Comparison of ENCODE assay signal across 13 cellular contexts in genomic region chr12:19894803-19895202, GRCh38.
DNase-seq lines count a peak whose midpoint lies in the region; ATAC-seq and TF ChIP-seq lines count a peak whose summit lies in the region.
"Had no signal": no experiment of that assay in that cellular context is flagged by ENCODE, and none has a peak within 500 bp of the region (broad histone marks: within the 10 kb centered on the region; RNA-seq: fewer than 3 reads in every experiment).

No MANE protein-coding gene starts in this region.

- H3K36me3 ChIP-seq in KMS-11 (ENCODE audit: insufficient read depth) (no peaks in the 10 kb centered on the region), upper lobe of right lung (no peaks in the 10 kb centered on the region), osteoblast (ENCODE audit: insufficient read depth, low read length) (no peaks in the 10 kb centered on the region)
- H3K36me3 ChIP-seq: cardiac muscle cell, WERI-Rb-1 had no signal

- peak overlapping the region; percentile 87 for H3K27ac Mint-ChIP-seq in activated CD4-positive, alpha-beta T cell treated with anti-CD3 and anti-CD28 coated beads, Interleukin-2, amount 10 ng/mL, durations not matched to agents 24 days and 14 days
- H3K27ac Mint-ChIP-seq: naive thymus-derived CD4-positive, alpha-beta T cell had no signal

- no peak overlapping the region for H3K4me3 Mint-ChIP-seq in activated CD4-positive, alpha-beta T cell treated with anti-CD3 and anti-CD28 coated beads, Interleukin-2, amount 10 ng/mL, durations not matched to agents 24 days and 14 days
- H3K4me3 Mint-ChIP-seq: naive thymus-derived CD4-positive, alpha-beta T cell had no signal

- H3K4me1 Mint-ChIP-seq in activated CD4-positive, alpha-beta T cell treated with anti-CD3 and anti-CD28 coated beads, Interleukin-2, amount 10 ng/mL, durations not matched to agents 24 days and 14 days, result peaks cover 7% of the 10 kb centered on the region
- H3K4me1 Mint-ChIP-seq: naive thymus-derived CD4-positive, alpha-beta T cell had no signal

- ATAC-seq in GM21786 (IDR thresholded peaks at IDR 0.05; ENCODE audit: unreplicated experiment), result peak; percentile 94
- no peak for ATAC-seq in upper lobe of right lung

- TF ChIP-seq CTCF in KMS-11 (conservative IDR thresholded peaks at IDR 0.05; ENCODE audit: low read depth, low read length) (no peak), fibroblast of villous mesenchyme (IDR thresholded peaks at IDR 0.05; ENCODE audit: insufficient read depth, low read depth, low read length) (no peak), upper lobe of right lung (IDR thresholded peaks at IDR 0.05) (no peak), osteoblast (IDR thresholded peaks at IDR 0.05; ENCODE audit: extremely low read depth, low read depth, low read length) (no peak)

- no peaks in the 10 kb centered on the region for H3K27me3 Mint-ChIP-seq in activated CD4-positive, alpha-beta T cell treated with anti-CD3 and anti-CD28 coated beads, Interleukin-2, amount 10 ng/mL, durations not matched to agents 24 days and 14 days
- H3K27me3 Mint-ChIP-seq: naive thymus-derived CD4-positive, alpha-beta T cell had no signal

- no peaks in the 10 kb centered on the region for H3K27me3 ChIP-seq in KMS-11 (ENCODE audit: insufficient read depth, low read depth)
- no peaks in the 10 kb centered on the region for H3K27me3 ChIP-seq in upper lobe of right lung
- H3K27me3 ChIP-seq in osteoblast (ENCODE audit: insufficient read depth, low read length), result no peaks in the 10 kb centered on the region
- H3K27me3 ChIP-seq: cardiac muscle cell had no signal

- H3K79me2 ChIP-seq in KMS-11 (ENCODE audit: insufficient read depth, low read depth) (no peaks in the 10 kb centered on the region), osteoblast (ENCODE audit: insufficient read depth, low read length) (no peaks in the 10 kb centered on the region)

- H2AFZ ChIP-seq in KMS-11 (ENCODE audit: low read depth) (peak overlapping the region; percentile 60), osteoblast (ENCODE audit: low read length) (no peak overlapping the region)

- H3K4me2 ChIP-seq in KMS-11 (peak overlapping the region; percentile 98), osteoblast (ENCODE audit: insufficient read depth, low read length) (no peak overlapping the region)

- H3K4me3 ChIP-seq in KMS-11 (IDR thresholded peaks at IDR 0.05; ENCODE audit: insufficient read depth, low read depth, low read length) (no peak overlapping the region), fibroblast of villous mesenchyme (ENCODE audit: low read depth, low read length) (no peak overlapping the region), upper lobe of right lung (no peak overlapping the region), osteoblast (ENCODE audit: insufficient read depth, low read length) (no peak overlapping the region)
- H3K4me3 ChIP-seq: cardiac muscle cell had no signal

- H3K9ac ChIP-seq in KMS-11, result peak overlapping the region; percentile 53; the same call in 1 of the 2 replicates

- H3K27ac ChIP-seq in KMS-11 (peak overlapping the region; percentile 89), upper lobe of right lung (no peak overlapping the region), osteoblast (ENCODE audit: low read depth, low read length) (no peak overlapping the region)
- H3K27ac ChIP-seq: cardiac muscle cell, WERI-Rb-1 had no signal

- DNase-seq in activated CD4-positive, alpha-beta T cell treated with anti-CD3 and anti-CD28 coated beads, Interleukin-2, amount 10 ng/mL, durations not matched to agents 24 days and 14 days, result no peak
- no peak for DNase-seq in activated CD4-positive, alpha-beta T cell treated with anti-CD3 and anti-CD28 coated beads for 4 hours
- DNase-seq in fibroblast of villous mesenchyme (ENCODE audit: low read depth), result peak; percentile 26
- DNase-seq in upper lobe of right lung, result no peak
- no peak for DNase-seq in osteoblast (ENCODE audit: insufficient read length, low spot score, missing footprints)
- DNase-seq in activated effector memory CD4-positive, alpha-beta T cell treated with Interleukin-2 at 50 U/mL for 16 hours, result no peak
- DNase-seq: hypothalamus; naive thymus-derived CD4-positive, alpha-beta T cell; NCI-H510A; WERI-Rb-1 had no signal

- intact Hi-C loops in activated CD4-positive, alpha-beta T cell treated with anti-CD3 and anti-CD28 coated beads, Interleukin-2, amount 10 ng/mL, durations not matched to agents 24 days and 14 days (cut with micrococcal nuclease), result loop anchor here (1.0 to 2.0 kb wide), 3 partner anchors 61 to 220 kb away; no protein-coding TSS in a partner anchor
- intact Hi-C loops in upper lobe of right lung (cut with DNase I), result no loop called here

- no peaks in the 10 kb centered on the region for H4K20me1 ChIP-seq in KMS-11 (ENCODE audit: insufficient read depth)
- no peaks in the 10 kb centered on the region for H4K20me1 ChIP-seq in osteoblast (ENCODE audit: insufficient read depth, low read length)

- no peaks in the 10 kb centered on the region for H3K36me3 Mint-ChIP-seq in activated CD4-positive, alpha-beta T cell treated with anti-CD3 and anti-CD28 coated beads, Interleukin-2, amount 10 ng/mL, durations not matched to agents 24 days and 14 days (ENCODE audit: low read depth)
- H3K36me3 Mint-ChIP-seq: naive thymus-derived CD4-positive, alpha-beta T cell had no signal

- no peaks in the 10 kb centered on the region for H3K9me3 ChIP-seq in upper lobe of right lung
- no peaks in the 10 kb centered on the region for H3K9me3 ChIP-seq in osteoblast (ENCODE audit: low read depth, low read length)

- H3K4me1 ChIP-seq in KMS-11 (ENCODE audit: low read depth, poor library complexity, severe bottlenecking), result peaks cover 35% of the 10 kb centered on the region
- H3K4me1 ChIP-seq in upper lobe of right lung, result no peaks in the 10 kb centered on the region
- peaks cover 13% of the 10 kb centered on the region for H3K4me1 ChIP-seq in osteoblast (ENCODE audit: insufficient read depth, low read length)

- H3K9me3 Mint-ChIP-seq in activated CD4-positive, alpha-beta T cell treated with anti-CD3 and anti-CD28 coated beads, Interleukin-2, amount 10 ng/mL, durations not matched to agents 24 days and 14 days, result no peaks in the 10 kb centered on the region
